2 cellular contexts compared by ENCODE assay signal in genomic region chr17:81846743-81847689, GRCh38.
TF ChIP-seq lines count a peak whose summit lies in the region.

No MANE protein-coding gene starts in this region.

TF ChIP-seq in HCT116, 20 proteins besides CTCF, POLR2A, EP300 and RAD21:
- TF ChIP-seq POLR2AphosphoS5 (IDR thresholded peaks at IDR 0.05; ENCODE audit: low read depth, low read length) (0 out of 2 replicates have a peak, but pooled peaks have one; percentile 32), MAX (IDR thresholded peaks at IDR 0.05) (no peak), ZNF274 (IDR thresholded peaks at IDR 0.05; ENCODE audit: low read depth, low read length) (no peak)
TF ChIP-seq in HCT116: peak in this region for 1.

TF ChIP-seq in GM12878, 131 proteins besides CTCF, POLR2A, EP300 and RAD21:
- TF ChIP-seq EGR1 (IDR thresholded peaks at IDR 0.05; ENCODE audit: borderline replicate concordance in 1 of 2, low read depth in 2 of 2, low read length in 2 of 2) (no peak), STAT3 (IDR thresholded peaks at IDR 0.05; ENCODE audit: low read depth, low read length) (no peak), POU2F2 (IDR thresholded peaks at IDR 0.05; ENCODE audit: borderline replicate concordance, low read depth, low read length) (no peak), SMC3 (IDR thresholded peaks at IDR 0.05; ENCODE audit: borderline replicate concordance, low read length) (no peak), RCOR1 (conservative IDR thresholded peaks at IDR 0.05; ENCODE audit: low read depth, low read length) (no peak), ATF2 (IDR thresholded peaks at IDR 0.05; ENCODE audit: low read length) (no peak), CHD4 (IDR thresholded peaks at IDR 0.05) (no peak), ATF3 (IDR thresholded peaks at IDR 0.05; ENCODE audit: borderline replicate concordance, extremely low read depth, low read depth, low read length) (no peak), CEBPB (IDR thresholded peaks at IDR 0.05; ENCODE audit: borderline replicate concordance in 1 of 2, low read depth in 2 of 2, low read length in 2 of 2) (no peak), IKZF2 (IDR thresholded peaks at IDR 0.05) (no peak), ZBTB4 (CRISPR knock-in tag; IDR thresholded peaks at IDR 0.05) (no peak), IKZF1 (conservative IDR thresholded peaks at IDR 0.05) (no peak), E2F4 (IDR thresholded peaks at IDR 0.05; ENCODE audit: low read depth, low read length) (no peak), SMAD1 (IDR thresholded peaks at IDR 0.05; ENCODE audit: low read depth, partially characterized antibody) (no peak), NFXL1 (IDR thresholded peaks at IDR 0.05; ENCODE audit: borderline replicate concordance) (no peak)
- TF ChIP-seq, protein P1, sequence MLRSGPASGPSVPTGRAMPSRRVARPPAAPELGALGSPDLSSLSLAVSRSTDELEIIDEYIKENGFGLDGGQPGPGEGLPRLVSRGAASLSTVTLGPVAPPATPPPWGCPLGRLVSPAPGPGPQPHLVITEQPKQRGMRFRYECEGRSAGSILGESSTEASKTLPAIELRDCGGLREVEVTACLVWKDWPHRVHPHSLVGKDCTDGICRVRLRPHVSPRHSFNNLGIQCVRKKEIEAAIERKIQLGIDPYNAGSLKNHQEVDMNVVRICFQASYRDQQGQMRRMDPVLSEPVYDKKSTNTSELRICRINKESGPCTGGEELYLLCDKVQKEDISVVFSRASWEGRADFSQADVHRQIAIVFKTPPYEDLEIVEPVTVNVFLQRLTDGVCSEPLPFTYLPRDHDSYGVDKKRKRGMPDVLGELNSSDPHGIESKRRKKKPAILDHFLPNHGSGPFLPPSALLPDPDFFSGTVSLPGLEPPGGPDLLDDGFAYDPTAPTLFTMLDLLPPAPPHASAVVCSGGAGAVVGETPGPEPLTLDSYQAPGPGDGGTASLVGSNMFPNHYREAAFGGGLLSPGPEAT (IDR thresholded peaks at IDR 0.05; ENCODE audit: low read depth): no peak
